In genomic region chr14:86574026-86574777, GRCh38 we compare ENCODE assay signal across 16 cellular contexts.
A peak's percentile ranks its signal among the peaks of the same experiment; 100 is the strongest.
DNase-seq lines count a peak whose midpoint lies in the region; ATAC-seq, FAIRE-seq and TF ChIP-seq lines count a peak whose summit lies in the region.
"Had no signal": no experiment of that assay in that cellular context is flagged by ENCODE, and none has a peak within 500 bp of the region (broad histone marks: within the 10 kb centered on the region; RNA-seq: fewer than 3 reads in every experiment).

No MANE protein-coding gene starts in this region.

- no peak overlapping the region for H2AFZ ChIP-seq in trophoblast cell (ENCODE audit: insufficient read depth, low read length, poor library complexity)

- H3K79me1 ChIP-seq in trophoblast cell (ENCODE audit: low read length) = no peaks in the 10 kb centered on the region

- H3K79me2 ChIP-seq in trophoblast cell (ENCODE audit: control insufficient read depth, insufficient read depth, low read length, poor library complexity) = no peaks in the 10 kb centered on the region

- no peak for TF ChIP-seq POLR2A in GM12892 (IDR thresholded peaks at IDR 0.05; ENCODE audit: low read depth, low read length)

- H3K9me3 ChIP-seq in BE2C (no peaks in the 10 kb centered on the region; the same call in 1 of the 2 replicates), trophoblast cell (ENCODE audit: insufficient read depth, low read depth, low read length) (no peaks in the 10 kb centered on the region)
- H3K9me3 ChIP-seq: ovary, Peyer's patch had no signal

- H3K23ac ChIP-seq in trophoblast cell (ENCODE audit: low read length) = no peak overlapping the region

- H3K14ac ChIP-seq in trophoblast cell (ENCODE audit: low read length) = no peak overlapping the region

- no peak overlapping the region for H3K4me2 ChIP-seq in trophoblast cell (ENCODE audit: low read length)

- H4K91ac ChIP-seq in trophoblast cell (ENCODE audit: low read depth, low read length) = no peak overlapping the region

- ATAC-seq in GM21390 (IDR thresholded peaks at IDR 0.05; ENCODE audit: unreplicated experiment) = no peak

- no peak for FAIRE-seq in GM12892 (lab: Jason Lieb, UNC)

- H3K27me3 ChIP-seq in BE2C = no peaks in the 10 kb centered on the region
- no peaks in the 10 kb centered on the region for H3K27me3 ChIP-seq in trophoblast cell (ENCODE audit: insufficient read depth, low read length)
- H3K27me3 ChIP-seq: dorsolateral prefrontal cortex, ovary, Peyer's patch had no signal

- H4K8ac ChIP-seq in trophoblast cell (ENCODE audit: low read depth, low read length) = no peak overlapping the region

- H3K4me3 ChIP-seq in BE2C (ENCODE audit: low read depth, low read length) (peak overlapping the region; percentile 14), cardiac fibroblast (replicated peaks in 1 of 2; ENCODE audit: low read depth in 2 of 2, low read length in 2 of 2) (no peak overlapping the region), trophoblast cell (ENCODE audit: low read depth, low read length) (no peak overlapping the region)
- H3K4me3 ChIP-seq: dorsolateral prefrontal cortex, ovary, Peyer's patch had no signal

- H4K12ac ChIP-seq in trophoblast cell (ENCODE audit: low read depth, low read length) = no peak overlapping the region

- H3K18ac ChIP-seq in trophoblast cell (ENCODE audit: low read length) = no peak overlapping the region

- H3K9ac ChIP-seq in trophoblast cell (ENCODE audit: low read length) = no peak overlapping the region

- no CpG with 5 or more reads among the region's 10 CpGs for WGBS in trophoblast cell (ENCODE audit: extremely low coverage, insufficient coverage, insufficient read length)

- H2AK5ac ChIP-seq in trophoblast cell (ENCODE audit: low read length) = no peak overlapping the region

- no peak overlapping the region for H2BK120ac ChIP-seq in trophoblast cell (ENCODE audit: insufficient read depth, low read length, poor library complexity)

- no peak for TF ChIP-seq CTCF in BE2C (IDR thresholded peaks at IDR 0.05; ENCODE audit: low read depth, low read length)
- TF ChIP-seq CTCF in cardiac fibroblast (IDR thresholded peaks at IDR 0.05; ENCODE audit: low read depth, low read length) = no peak

- H3K4me1 ChIP-seq in BE2C = peaks cover 20% of the 10 kb centered on the region
- H3K4me1 ChIP-seq in trophoblast cell (ENCODE audit: control insufficient read depth in 1 of 2, insufficient read depth in 2 of 2, low read length in 2 of 2) = no peaks in the 10 kb centered on the region
- H3K4me1 ChIP-seq: Peyer's patch had no signal

- DNase-seq in BE2C (peak; percentile 21), NCI-H69 (lab: John Stamatoyannopoulos, UW) (peak; percentile 35), cardiac fibroblast (ENCODE audit: low read depth in 2 of 2) (peak; percentile 2 to 55), trophoblast cell (peak; percentile 15 to 65), NCI-H2029 (lab: John Stamatoyannopoulos, UW) (no peak), GM12892 (ENCODE audit: insufficient read length) (no peak)
- DNase-seq in stimulated activated naive CD4-positive, alpha-beta T cell treated with Interleukin-2 at 50 U/mL for 16 hours (lab: John Stamatoyannopoulos, UW) = no peak
- DNase-seq: activated effector memory CD4-positive, alpha-beta T cell treated with anti-CD3 and anti-CD28 coated beads, Interleukin-2, amount 50 U/mL, for 16 hours; DMS79 treated with DMSO at 0.1 percent for 48 hours; dorsolateral prefrontal cortex; NCI-H187; NCI-H524 treated with DMSO at 0.1 percent for 48 hours; ovary; Peyer's patch had no signal

- no peak overlapping the region for H3K27ac ChIP-seq in trophoblast cell (ENCODE audit: low read depth, low read length)
- H3K27ac ChIP-seq: dorsolateral prefrontal cortex, ovary, Peyer's patch, VCaP had no signal

- H3K4ac ChIP-seq in trophoblast cell (ENCODE audit: low read depth, low read length) = no peak overlapping the region

- H2BK5ac ChIP-seq in trophoblast cell (ENCODE audit: low read depth, low read length, poor library complexity) = no peak overlapping the region

- no peak overlapping the region for H2BK12ac ChIP-seq in trophoblast cell (ENCODE audit: low read length)

- H3K36me3 ChIP-seq in BE2C = no peaks in the 10 kb centered on the region
- H3K36me3 ChIP-seq in trophoblast cell (ENCODE audit: control insufficient read depth in 1 of 2, insufficient read depth in 2 of 2, low read length in 2 of 2) = no peaks in the 10 kb centered on the region
- H3K36me3 ChIP-seq: ovary, Peyer's patch had no signal

Comparison
In these comparisons a context has a peak if more than half of its experiments do, and no peak if none do; other contexts are left out.
1. DNase-seq: peak in BE2C (single experiment), NCI-H69 (single experiment), cardiac fibroblast (2 of 2) and trophoblast cell (2 of 2); none in NCI-H2029 (single experiment), stimulated activated naive CD4-positive, alpha-beta T cell treated with Interleukin-2 at 50 U/mL for 16 hours (single experiment) and GM12892 (single experiment).